Comparison of ENCODE assay signal across 14 cellular contexts in genomic region chr2:11869423-11869991, GRCh38.
"Had no signal": no experiment of that assay in that cellular context is flagged by ENCODE, and none has a peak within 500 bp of the region (broad histone marks: within the 10 kb centered on the region; RNA-seq: fewer than 3 reads in every experiment).

No MANE protein-coding gene starts in this region.

- H3K9me3 Mint-ChIP-seq: activated naive CD4-positive, alpha-beta T cell treated with anti-CD3 and anti-CD28 coated beads for 36 hours; nephron; stimulated activated effector memory CD8-positive, alpha-beta T cell treated with anti-CD3 and anti-CD28 coated beads, Interleukin-12 subunit alpha, Interleukin-12 subunit beta, amount 100 ng/mL, for 72 hours had no signal

- H3K27ac ChIP-seq: ascending aorta, breast epithelium, gastroesophageal sphincter, heart right ventricle, SK-N-MC, thoracic aorta had no signal

- ATAC-seq: gastroesophageal sphincter; heart right ventricle; left colon; stimulated activated effector memory CD8-positive, alpha-beta T cell treated with anti-CD3 and anti-CD28 coated beads, Interleukin-12 subunit alpha, Interleukin-12 subunit beta, amount 100 ng/mL, for 72 hours had no signal

- H3K27me3 ChIP-seq: ascending aorta, breast epithelium, gastroesophageal sphincter, heart right ventricle had no signal

- H3K4me1 ChIP-seq: ascending aorta, breast epithelium had no signal

- H3K36me3 ChIP-seq: ascending aorta, breast epithelium, gastroesophageal sphincter, heart right ventricle, thoracic aorta had no signal

- H3K4me3 Mint-ChIP-seq: activated naive CD4-positive, alpha-beta T cell treated with anti-CD3 and anti-CD28 coated beads for 36 hours; nephron; stimulated activated effector memory CD8-positive, alpha-beta T cell treated with anti-CD3 and anti-CD28 coated beads, Interleukin-12 subunit alpha, Interleukin-12 subunit beta, amount 100 ng/mL, for 72 hours had no signal

- H3K36me3 Mint-ChIP-seq: stimulated activated effector memory CD8-positive, alpha-beta T cell treated with anti-CD3 and anti-CD28 coated beads, Interleukin-12 subunit alpha, Interleukin-12 subunit beta, amount 100 ng/mL, for 72 hours had no signal

- H3K4me1 Mint-ChIP-seq: nephron; stimulated activated effector memory CD8-positive, alpha-beta T cell treated with anti-CD3 and anti-CD28 coated beads, Interleukin-12 subunit alpha, Interleukin-12 subunit beta, amount 100 ng/mL, for 72 hours had no signal

- H3K9me3 ChIP-seq: ascending aorta, breast epithelium, gastroesophageal sphincter, thoracic aorta had no signal

- H3K4me3 ChIP-seq: ascending aorta, breast epithelium, gastroesophageal sphincter, heart right ventricle, SK-N-MC, thoracic aorta had no signal

- H3K27ac Mint-ChIP-seq: activated naive CD4-positive, alpha-beta T cell treated with anti-CD3 and anti-CD28 coated beads for 36 hours; nephron; stimulated activated effector memory CD8-positive, alpha-beta T cell treated with anti-CD3 and anti-CD28 coated beads, Interleukin-12 subunit alpha, Interleukin-12 subunit beta, amount 100 ng/mL, for 72 hours had no signal

- DNase-seq: activated CD4-positive, CD25-positive, alpha-beta regulatory T cell treated with anti-CD3 and anti-CD28 coated beads, Interleukin-2, amount 50 U/mL, for 72 hours; activated naive CD4-positive, alpha-beta T cell treated with anti-CD3 and anti-CD28 coated beads for 36 hours; activated T-cell treated with anti-CD3 and anti-CD28 coated beads, Interleukin-2, amount 50 U/mL, for 48 hours; heart right ventricle; left colon; mammary epithelial cell; occipital lobe had no signal
